13 cellular contexts compared by ENCODE assay signal in the genomic region with DNA sequence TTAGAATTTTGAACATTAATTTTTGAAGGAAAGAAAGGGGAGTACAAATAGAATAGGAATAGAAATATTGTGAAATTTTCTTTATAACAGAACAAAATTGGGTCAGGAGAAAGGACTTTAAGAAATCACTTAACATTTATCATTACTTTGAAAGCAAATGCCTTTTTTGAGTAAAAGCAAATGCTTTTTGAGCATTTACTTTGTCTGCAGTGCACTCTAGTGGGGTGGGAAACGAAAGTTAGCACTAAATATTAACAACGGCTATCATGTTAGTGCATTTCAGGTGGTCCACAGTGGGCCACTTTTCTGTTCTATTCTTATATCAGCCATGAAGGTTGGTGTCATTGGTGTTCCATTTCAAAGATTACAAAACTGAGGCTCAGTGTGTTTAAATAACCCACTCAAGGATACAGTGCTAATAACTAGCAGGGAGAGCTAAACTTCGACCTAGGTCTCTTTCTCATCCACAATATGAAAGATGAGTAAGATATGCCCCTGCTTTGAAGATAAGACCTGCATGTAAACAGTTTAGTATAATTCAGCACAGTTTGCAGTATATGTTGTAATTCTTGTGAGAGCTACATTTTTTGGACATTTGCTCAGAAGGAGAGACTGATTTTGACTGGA.
"Had no signal": no experiment of that assay in that cellular context is flagged by ENCODE, and none has a peak within 500 bp of the region (broad histone marks: within the 10 kb centered on the region; RNA-seq: fewer than 3 reads in every experiment).

No MANE protein-coding gene starts in this region.

- FAIRE-seq: colon, urothelium cell line had no signal

- H3K4me3 Mint-ChIP-seq: activated CD8-positive, alpha-beta T cell treated with anti-CD3 and anti-CD28 coated beads, Interleukin-2, amount 10 ng/mL, durations not matched to agents 7 days and 5 days; activated naive CD8-positive, alpha-beta T cell treated with anti-CD3 and anti-CD28 coated beads, Interleukin-2, amount 10 ng/mL, durations not matched to agents 7 days and 5 days; stimulated activated naive CD8-positive, alpha-beta T cell treated with anti-CD3 and anti-CD28 coated beads, Interleukin-15, amount 100 ng/mL, for 72 hours had no signal

- H3K4me1 ChIP-seq: ascending aorta, foreskin keratinocyte had no signal

- DNase-seq: activated CD4-positive, alpha-beta T cell treated with anti-CD3 and anti-CD28 coated beads for 1 hour; activated CD8-positive, alpha-beta memory T cell treated with anti-CD3 and anti-CD28 coated beads, Interleukin-2, amount 50 U/mL, for 4 hours; activated gamma-delta T cell treated with Interleukin-2 at 50 U/mL for 16 hours; activated naive CD8-positive, alpha-beta T cell treated with anti-CD3 and anti-CD28 coated beads, Interleukin-2, amount 10 ng/mL, durations not matched to agents 7 days and 5 days; foreskin keratinocyte; left colon; ovary; stimulated activated naive CD8-positive, alpha-beta T cell treated with anti-CD3 and anti-CD28 coated beads, Interleukin-15, amount 100 ng/mL, for 72 hours had no signal

- H3K4me3 ChIP-seq: ascending aorta, lung, ovary had no signal

- H3K9me3 ChIP-seq: ascending aorta, ovary had no signal

- ATAC-seq: activated CD8-positive, alpha-beta T cell treated with anti-CD3 and anti-CD28 coated beads, Interleukin-2, amount 10 ng/mL, durations not matched to agents 7 days and 5 days; foreskin keratinocyte; left colon; stimulated activated naive CD8-positive, alpha-beta T cell treated with anti-CD3 and anti-CD28 coated beads, Interleukin-15, amount 100 ng/mL, for 72 hours had no signal

- H3K27ac ChIP-seq: ascending aorta, foreskin keratinocyte, ovary had no signal

- H3K27me3 ChIP-seq: ascending aorta, foreskin keratinocyte, ovary had no signal

- H3K27me3 Mint-ChIP-seq: activated naive CD8-positive, alpha-beta T cell treated with anti-CD3 and anti-CD28 coated beads, Interleukin-2, amount 10 ng/mL, durations not matched to agents 7 days and 5 days; stimulated activated naive CD8-positive, alpha-beta T cell treated with anti-CD3 and anti-CD28 coated beads, Interleukin-15, amount 100 ng/mL, for 72 hours had no signal

- H3K9me3 Mint-ChIP-seq: activated naive CD8-positive, alpha-beta T cell treated with anti-CD3 and anti-CD28 coated beads, Interleukin-2, amount 10 ng/mL, durations not matched to agents 7 days and 5 days; stimulated activated naive CD8-positive, alpha-beta T cell treated with anti-CD3 and anti-CD28 coated beads, Interleukin-15, amount 100 ng/mL, for 72 hours had no signal

- H3K27ac Mint-ChIP-seq: activated CD8-positive, alpha-beta T cell treated with anti-CD3 and anti-CD28 coated beads, Interleukin-2, amount 10 ng/mL, durations not matched to agents 7 days and 5 days; activated naive CD8-positive, alpha-beta T cell treated with anti-CD3 and anti-CD28 coated beads, Interleukin-2, amount 10 ng/mL, durations not matched to agents 7 days and 5 days; stimulated activated naive CD8-positive, alpha-beta T cell treated with anti-CD3 and anti-CD28 coated beads, Interleukin-15, amount 100 ng/mL, for 72 hours had no signal
